24 cellular contexts compared by ENCODE assay signal in the genomic region with DNA sequence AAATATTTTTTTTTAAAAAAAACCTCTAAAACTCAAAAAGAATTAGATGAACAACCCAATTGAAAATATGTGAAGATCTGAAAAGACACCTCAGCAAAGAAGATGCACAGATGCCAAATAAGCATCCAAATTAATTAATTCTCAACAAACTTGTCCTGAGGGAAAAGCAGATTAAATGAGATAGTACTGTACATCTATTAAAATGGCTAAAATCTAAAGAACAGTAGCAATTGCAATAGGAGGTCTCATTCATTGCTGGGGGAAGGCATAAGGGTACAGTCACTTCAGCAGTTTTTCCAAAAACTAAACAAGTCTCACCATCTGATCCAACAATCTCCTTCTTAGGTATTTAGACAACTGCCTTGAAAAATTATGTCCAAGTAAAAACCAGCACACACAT. TPM values are rescaled to one million over a fixed set of nuclear protein-coding genes. Genes with fewer than 3 reads are reported as not detected.
"Had no signal": no experiment of that assay in that cellular context is flagged by ENCODE, and none has a peak within 500 bp of the region (broad histone marks: within the 10 kb centered on the region; RNA-seq: fewer than 3 reads in every experiment).

No MANE protein-coding gene starts in this region.

- H3K4me3 Mint-ChIP-seq: immature natural killer cell, mesothelial cell of epicardium had no signal

- H3K27ac ChIP-seq: coronary artery, esophagus muscularis mucosa, foreskin keratinocyte, gastroesophageal sphincter, heart left ventricle, hepatocyte, lower lobe of right lung had no signal

- H3K79me2 ChIP-seq: hepatocyte had no signal

- H3K4me3 ChIP-seq: coronary artery, dorsolateral prefrontal cortex, esophagus muscularis mucosa, gastroesophageal sphincter, heart left ventricle, hepatocyte, lower lobe of right lung, mucosa of descending colon had no signal

- ATAC-seq: foreskin keratinocyte, gastroesophageal sphincter, heart left ventricle, left colon, left lobe of liver, left ventricle myocardium superior, lower lobe of right lung, mucosa of descending colon had no signal

- H3K27me3 ChIP-seq: dorsolateral prefrontal cortex had no signal

- H3K27ac Mint-ChIP-seq: immature natural killer cell, mesothelial cell of epicardium, naive B cell had no signal

- H3K4me2 ChIP-seq: hepatocyte had no signal

- H3K9me3 Mint-ChIP-seq: immature natural killer cell, mesothelial cell of epicardium, naive B cell had no signal

- H3K9me3 ChIP-seq: esophagus muscularis mucosa, gastroesophageal sphincter, heart left ventricle, lower lobe of right lung, mucosa of descending colon had no signal

- DNase-seq: dermis blood vessel endothelial cell; dorsolateral prefrontal cortex; effector CD4-positive, alpha-beta T cell; effector memory CD4-positive, alpha-beta T cell; foreskin keratinocyte; heart left ventricle; hypothalamus; immature natural killer cell; islet precursor cell; kidney; kidney glomerular epithelial cell; left colon; left ventricle myocardium superior; lower lobe of right lung; mesenchymal stem cell; mucosa of descending colon; naive B cell had no signal

- H3K36me3 Mint-ChIP-seq: immature natural killer cell, mesothelial cell of epicardium, naive B cell had no signal

- H3K36me3 ChIP-seq: esophagus muscularis mucosa, gastroesophageal sphincter, heart left ventricle, lower lobe of right lung had no signal

- H2AFZ ChIP-seq: hepatocyte had no signal

- H3K4me1 ChIP-seq: foreskin keratinocyte had no signal

RNA-seq across cellular contexts. Expression of a gene that starts 22.0 kb away (rescaled TPM):
- total RNA-seq: myocyte had no signal
